Comparison of ENCODE assay signal across 1 cellular context in genomic region chr3:177250108-177250507, GRCh38.
TF ChIP-seq lines count a peak whose summit lies in the region.

No MANE protein-coding gene starts in this region.

TF ChIP-seq in GM12878, 131 proteins besides CTCF, POLR2A, EP300 and RAD21:
- TF ChIP-seq STAT1 (conservative IDR thresholded peaks at IDR 0.05), result no peak
TF ChIP-seq in GM12878: peak in this region for 0.
